Comparison of ENCODE assay signal across 1 cellular context in genomic region chr6:150417899-150418824, GRCh38.
TF ChIP-seq lines count a peak whose summit lies in the region.

No MANE protein-coding gene starts in this region.

TF ChIP-seq in K562, 482 proteins besides CTCF, POLR2A, EP300 and RAD21 (continued from another document):
- TF ChIP-seq, protein P1, sequence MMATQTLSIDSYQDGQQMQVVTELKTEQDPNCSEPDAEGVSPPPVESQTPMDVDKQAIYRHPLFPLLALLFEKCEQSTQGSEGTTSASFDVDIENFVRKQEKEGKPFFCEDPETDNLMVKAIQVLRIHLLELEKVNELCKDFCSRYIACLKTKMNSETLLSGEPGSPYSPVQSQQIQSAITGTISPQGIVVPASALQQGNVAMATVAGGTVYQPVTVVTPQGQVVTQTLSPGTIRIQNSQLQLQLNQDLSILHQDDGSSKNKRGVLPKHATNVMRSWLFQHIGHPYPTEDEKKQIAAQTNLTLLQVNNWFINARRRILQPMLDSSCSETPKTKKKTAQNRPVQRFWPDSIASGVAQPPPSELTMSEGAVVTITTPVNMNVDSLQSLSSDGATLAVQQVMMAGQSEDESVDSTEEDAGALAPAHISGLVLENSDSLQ (IDR thresholded peaks at IDR 0.05) = peak; percentile 91
- TF ChIP-seq ARID1B (IDR thresholded peaks at IDR 0.05) (peak; percentile 39; the same call in 1 of the 2 replicates), SMARCA4 (IDR thresholded peaks at IDR 0.05) (peak; percentile 22; the same call in 1 of the 2 replicates), RB1 (IDR thresholded peaks at IDR 0.05; ENCODE audit: low read depth) (peak; percentile 33; the same call in 1 of the 2 replicates), NFE2 (IDR thresholded peaks at IDR 0.05; ENCODE audit: low read depth) (peak; percentile 35), DPF2 (IDR thresholded peaks at IDR 0.05) (0 out of 2 replicates have a peak, but pooled peaks have one; percentile 44), ZNF766 (CRISPR knock-in tag; conservative IDR thresholded peaks at IDR 0.05) (0 out of 2 replicates have a peak, but pooled peaks have one; percentile 43), SOX6 (IDR thresholded peaks at IDR 0.05) (peak; percentile 23), FOSL1 (tag; conservative IDR thresholded peaks at IDR 0.05) (peak; percentile 66; the same call in 1 of the 2 replicates), ATF7 (IDR thresholded peaks at IDR 0.05) (peak; percentile 58), MAZ (CRISPR knock-in tag; conservative IDR thresholded peaks at IDR 0.05 in 1 of 2, IDR thresholded peaks at IDR 0.05 in 1 of 2) (0 out of 4 replicates have a peak, but pooled peaks of 1 of the 2 experiments have one; percentile 13), CBX3 (IDR thresholded peaks at IDR 0.05; ENCODE audit: borderline replicate concordance in 1 of 2, low read length in 2 of 2) (0 out of 3 replicates have a peak, but pooled peaks of 1 of the 2 experiments have one; percentile 21), CEBPG (CRISPR knock-in tag; IDR thresholded peaks at IDR 0.05) (no peak; the same call in 1 of the 2 replicates), CEBPG (tag; conservative IDR thresholded peaks at IDR 0.05 in 1 of 2, IDR thresholded peaks at IDR 0.05 in 1 of 2) (peak; percentile 51 to 76), SMC3 (conservative IDR thresholded peaks at IDR 0.05; ENCODE audit: insufficient read depth, low read depth, low read length) (peak; percentile 77), FOXA3 (CRISPR knock-in tag; conservative IDR thresholded peaks at IDR 0.05 in 1 of 2, IDR thresholded peaks at IDR 0.05 in 1 of 2) (peak in 1 of 2 experiments; percentile 38; a peak in 2 of 4 replicates), STAT5A (IDR thresholded peaks at IDR 0.05; ENCODE audit: borderline replicate concordance, low read length) (0 out of 2 replicates have a peak, but pooled peaks have one; percentile 6), SMARCE1 (IDR thresholded peaks at IDR 0.05) (0 out of 2 replicates have a peak, but pooled peaks have one; percentile 20), JUND (IDR thresholded peaks at IDR 0.05; ENCODE audit: borderline replicate concordance, low read depth, low read length) (peak; percentile 54; the same call in 1 of the 2 replicates), JUND (tag; IDR thresholded peaks at IDR 0.05; ENCODE audit: borderline replicate concordance, low read depth, low read length) (peak; percentile 45; the same call in 2 of the 3 replicates), LEF1 (IDR thresholded peaks at IDR 0.05) (peak; percentile 54; the same call in 1 of the 2 replicates), ZNF699 (CRISPR knock-in tag; IDR thresholded peaks at IDR 0.05; ENCODE audit: insufficient replicate concordance) (no peak), POLR2H (tag; IDR thresholded peaks at IDR 0.05; ENCODE audit: low read depth) (peak; percentile 79), BRD9 (IDR thresholded peaks at IDR 0.05; ENCODE audit: low read depth, partially characterized antibody) (peak; percentile 30), ZNF316 (IDR thresholded peaks at IDR 0.05) (peak; percentile 31; the same call in 1 of the 2 replicates), ARNT (IDR thresholded peaks at IDR 0.05) (0 out of 4 replicates have a peak, but pooled peaks of 1 of the 2 experiments have one; percentile 30), ZNF583 (CRISPR knock-in tag; IDR thresholded peaks at IDR 0.05) (no peak), DEAF1 (CRISPR knock-in tag; IDR thresholded peaks at IDR 0.05) (peak; percentile 40; the same call in 1 of the 2 replicates), UBTF (IDR thresholded peaks at IDR 0.05; ENCODE audit: borderline replicate concordance in 1 of 2, low read depth in 2 of 2, low read length in 2 of 2) (0 out of 4 replicates have a peak, but pooled peaks of 1 of the 2 experiments have one; percentile 20), ATF4 (CRISPR knock-in tag; IDR thresholded peaks at IDR 0.05) (0 out of 2 replicates have a peak, but pooled peaks have one; percentile 49), CTBP1 (IDR thresholded peaks at IDR 0.05; ENCODE audit: borderline replicate concordance) (peak; percentile 68; the same call in 1 of the 2 replicates), TBL1XR1 (IDR thresholded peaks at IDR 0.05; ENCODE audit: low read length in 2 of 2) (0 out of 4 replicates have a peak, but pooled peaks of 1 of the 2 experiments have one; percentile 25), TRIM28 (IDR thresholded peaks at IDR 0.05) (no peak), MEIS2 (IDR thresholded peaks at IDR 0.05; ENCODE audit: partially characterized antibody) (peak; percentile 89), ZNF384 (IDR thresholded peaks at IDR 0.05; ENCODE audit: low read depth, low read length) (peak; percentile 41; the same call in 1 of the 2 replicates), TSHZ1 (CRISPR knock-in tag; IDR thresholded peaks at IDR 0.05) (0 out of 2 replicates have a peak, but pooled peaks have one; percentile 45), POLR2AphosphoS5 (IDR thresholded peaks at IDR 0.05; ENCODE audit: control insufficient read depth, insufficient read depth, low read depth, low read length) (no peak)
- TF ChIP-seq, protein P2, sequence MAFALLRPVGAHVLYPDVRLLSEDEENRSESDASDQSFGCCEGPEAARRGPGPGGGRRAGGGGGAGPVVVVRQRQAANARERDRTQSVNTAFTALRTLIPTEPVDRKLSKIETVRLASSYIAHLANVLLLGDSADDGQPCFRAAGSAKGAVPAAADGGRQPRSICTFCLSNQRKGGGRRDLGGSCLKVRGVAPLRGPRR (CRISPR knock-in tag; IDR thresholded peaks at IDR 0.05) = no peak
- TF ChIP-seq, protein P3, sequence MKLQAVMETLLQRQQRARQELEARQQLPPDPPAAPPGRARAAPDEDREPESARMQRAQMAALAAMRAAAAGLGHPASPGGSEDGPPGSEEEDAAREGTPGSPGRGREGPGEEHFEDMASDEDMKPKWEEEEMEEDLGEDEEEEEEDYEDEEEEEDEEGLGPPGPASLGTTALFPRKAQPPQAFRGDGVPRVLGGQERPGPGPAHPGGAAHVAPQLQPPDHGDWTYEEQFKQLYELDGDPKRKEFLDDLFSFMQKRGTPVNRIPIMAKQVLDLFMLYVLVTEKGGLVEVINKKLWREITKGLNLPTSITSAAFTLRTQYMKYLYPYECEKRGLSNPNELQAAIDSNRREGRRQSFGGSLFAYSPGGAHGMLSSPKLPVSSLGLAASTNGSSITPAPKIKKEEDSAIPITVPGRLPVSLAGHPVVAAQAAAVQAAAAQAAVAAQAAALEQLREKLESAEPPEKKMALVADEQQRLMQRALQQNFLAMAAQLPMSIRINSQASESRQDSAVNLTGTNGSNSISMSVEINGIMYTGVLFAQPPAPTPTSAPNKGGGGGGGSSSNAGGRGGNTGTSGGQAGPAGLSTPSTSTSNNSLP (IDR thresholded peaks at IDR 0.05; ENCODE audit: borderline replicate concordance, low read depth, low read length) = peak; percentile 53; the same call in 1 of the 2 replicates
- TF ChIP-seq, protein P4, sequence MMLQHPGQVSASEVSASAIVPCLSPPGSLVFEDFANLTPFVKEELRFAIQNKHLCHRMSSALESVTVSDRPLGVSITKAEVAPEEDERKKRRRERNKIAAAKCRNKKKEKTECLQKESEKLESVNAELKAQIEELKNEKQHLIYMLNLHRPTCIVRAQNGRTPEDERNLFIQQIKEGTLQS (IDR thresholded peaks at IDR 0.05) = peak; percentile 53
- TF ChIP-seq, protein P4 (CRISPR knock-in tag; conservative IDR thresholded peaks at IDR 0.05) = no peak
- TF ChIP-seq, protein P5, sequence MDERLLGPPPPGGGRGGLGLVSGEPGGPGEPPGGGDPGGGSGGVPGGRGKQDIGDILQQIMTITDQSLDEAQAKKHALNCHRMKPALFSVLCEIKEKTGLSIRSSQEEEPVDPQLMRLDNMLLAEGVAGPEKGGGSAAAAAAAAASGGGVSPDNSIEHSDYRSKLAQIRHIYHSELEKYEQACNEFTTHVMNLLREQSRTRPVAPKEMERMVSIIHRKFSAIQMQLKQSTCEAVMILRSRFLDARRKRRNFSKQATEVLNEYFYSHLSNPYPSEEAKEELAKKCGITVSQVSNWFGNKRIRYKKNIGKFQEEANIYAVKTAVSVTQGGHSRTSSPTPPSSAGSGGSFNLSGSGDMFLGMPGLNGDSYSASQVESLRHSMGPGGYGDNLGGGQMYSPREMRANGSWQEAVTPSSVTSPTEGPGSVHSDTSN (CRISPR knock-in tag; IDR thresholded peaks at IDR 0.05; ENCODE audit: low read depth) = 0 out of 2 replicates have a peak, but pooled peaks have one; percentile 10
- TF ChIP-seq, protein P5 (tag; conservative IDR thresholded peaks at IDR 0.05; ENCODE audit: low read depth) = peak; percentile 64
- TF ChIP-seq, protein P6, sequence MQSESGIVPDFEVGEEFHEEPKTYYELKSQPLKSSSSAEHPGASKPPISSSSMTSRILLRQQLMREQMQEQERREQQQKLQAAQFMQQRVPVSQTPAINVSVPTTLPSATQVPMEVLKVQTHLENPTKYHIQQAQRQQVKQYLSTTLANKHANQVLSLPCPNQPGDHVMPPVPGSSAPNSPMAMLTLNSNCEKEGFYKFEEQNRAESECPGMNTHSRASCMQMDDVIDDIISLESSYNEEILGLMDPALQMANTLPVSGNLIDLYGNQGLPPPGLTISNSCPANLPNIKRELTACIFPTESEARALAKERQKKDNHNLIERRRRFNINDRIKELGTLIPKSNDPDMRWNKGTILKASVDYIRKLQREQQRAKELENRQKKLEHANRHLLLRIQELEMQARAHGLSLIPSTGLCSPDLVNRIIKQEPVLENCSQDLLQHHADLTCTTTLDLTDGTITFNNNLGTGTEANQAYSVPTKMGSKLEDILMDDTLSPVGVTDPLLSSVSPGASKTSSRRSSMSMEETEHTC (IDR thresholded peaks at IDR 0.05) = no peak
TF ChIP-seq in K562: peak in this region for 40.
